Comparison of ENCODE assay signal across 26 cellular contexts in genomic region chr5:13830536-13830935, GRCh38.
"Had no signal": no experiment of that assay in that cellular context is flagged by ENCODE, and none has a peak within 500 bp of the region (broad histone marks: within the 10 kb centered on the region; RNA-seq: fewer than 3 reads in every experiment).

No MANE protein-coding gene starts in this region.

- FAIRE-seq: small intestine had no signal

- H3K36me3 Mint-ChIP-seq: activated naive CD8-positive, alpha-beta T cell treated with anti-CD3 and anti-CD28 coated beads, Interleukin-2, amount 10 ng/mL, durations not matched to agents 7 days and 5 days; naive B cell; stimulated activated effector memory CD8-positive, alpha-beta T cell treated with anti-CD3 and anti-CD28 coated beads, Interleukin-12 subunit alpha, Interleukin-12 subunit beta, amount 100 ng/mL, for 72 hours had no signal

- H3K4me3 Mint-ChIP-seq: activated CD4-positive, alpha-beta memory T cell treated with anti-CD3 and anti-CD28 coated beads, Interleukin-2, amount 10 ng/mL, durations not matched to agents 7 days and 5 days; activated CD4-positive, alpha-beta T cell treated with anti-CD3 and anti-CD28 coated beads, Interleukin-2, amount 10 ng/mL, durations not matched to agents 24 days and 14 days; activated naive CD4-positive, alpha-beta T cell treated with anti-CD3 and anti-CD28 coated beads for 36 hours; activated naive CD8-positive, alpha-beta T cell treated with anti-CD3 and anti-CD28 coated beads, Interleukin-2, amount 10 ng/mL, durations not matched to agents 7 days and 5 days; activated T-cell treated with anti-CD3 and anti-CD28 coated beads, Interleukin-2, amount 50 U/mL, for 72 hours; endodermal cell; naive B cell; neural crest cell; stimulated activated effector memory CD8-positive, alpha-beta T cell treated with anti-CD3 and anti-CD28 coated beads, Interleukin-12 subunit alpha, Interleukin-12 subunit beta, amount 100 ng/mL, for 72 hours had no signal

- DNase-seq: activated CD4-positive, alpha-beta memory T cell treated with anti-CD3 and anti-CD28 coated beads, Interleukin-2, amount 10 ng/mL, durations not matched to agents 7 days and 5 days; activated CD4-positive, alpha-beta T cell treated with anti-CD3 and anti-CD28 coated beads, Interleukin-2, amount 10 ng/mL, durations not matched to agents 24 days and 14 days; activated effector memory CD4-positive, alpha-beta T cell treated with Interleukin-2 at 50 U/mL for 16 hours; activated naive CD4-positive, alpha-beta T cell treated with anti-CD3 and anti-CD28 coated beads for 36 hours; activated naive CD8-positive, alpha-beta T cell treated with anti-CD3 and anti-CD28 coated beads, Interleukin-2, amount 10 ng/mL, durations not matched to agents 7 days and 5 days; activated T-cell treated with anti-CD3 and anti-CD28 coated beads, Interleukin-2, amount 50 U/mL, for 72 hours; amniotic stem cell; cortex of kidney; endodermal cell; foreskin fibroblast; left colon; mesenchymal stem cell; naive B cell; occipital lobe; posterior cingulate gyrus; right lobe of liver; small intestine; stimulated activated CD4-positive, alpha-beta T cell treated with anti-CD3 and anti-CD28 coated beads, Interleukin-2, amount 100 ng/mL, for 24 hours; stomach; transverse colon; uterus had no signal

- H3K27ac Mint-ChIP-seq: activated CD4-positive, alpha-beta memory T cell treated with anti-CD3 and anti-CD28 coated beads, Interleukin-2, amount 10 ng/mL, durations not matched to agents 7 days and 5 days; activated CD4-positive, alpha-beta T cell treated with anti-CD3 and anti-CD28 coated beads, Interleukin-2, amount 10 ng/mL, durations not matched to agents 24 days and 14 days; activated naive CD4-positive, alpha-beta T cell treated with anti-CD3 and anti-CD28 coated beads for 36 hours; activated naive CD8-positive, alpha-beta T cell treated with anti-CD3 and anti-CD28 coated beads, Interleukin-2, amount 10 ng/mL, durations not matched to agents 7 days and 5 days; activated T-cell treated with anti-CD3 and anti-CD28 coated beads, Interleukin-2, amount 50 U/mL, for 72 hours; endodermal cell; naive B cell; stimulated activated effector memory CD8-positive, alpha-beta T cell treated with anti-CD3 and anti-CD28 coated beads, Interleukin-12 subunit alpha, Interleukin-12 subunit beta, amount 100 ng/mL, for 72 hours had no signal

- H3K27ac ChIP-seq: cardiac muscle cell, right lobe of liver, stomach, suprapubic skin, transverse colon, uterus had no signal

- ATAC-seq: activated CD4-positive, CD25-positive, alpha-beta regulatory T cell treated with anti-CD3 and anti-CD28 coated beads, Interleukin-2, amount 50 U/mL, for 24 hours; activated T-cell treated with anti-CD3 and anti-CD28 coated beads, Interleukin-2, amount 50 U/mL, for 72 hours; left colon; right lobe of liver; stimulated activated effector memory CD8-positive, alpha-beta T cell treated with anti-CD3 and anti-CD28 coated beads, Interleukin-12 subunit alpha, Interleukin-12 subunit beta, amount 100 ng/mL, for 72 hours had no signal

- H3K4me1 Mint-ChIP-seq: activated CD4-positive, alpha-beta memory T cell treated with anti-CD3 and anti-CD28 coated beads, Interleukin-2, amount 10 ng/mL, durations not matched to agents 7 days and 5 days; activated CD4-positive, alpha-beta T cell treated with anti-CD3 and anti-CD28 coated beads, Interleukin-2, amount 10 ng/mL, durations not matched to agents 24 days and 14 days; activated naive CD8-positive, alpha-beta T cell treated with anti-CD3 and anti-CD28 coated beads, Interleukin-2, amount 10 ng/mL, durations not matched to agents 7 days and 5 days; naive B cell; neural crest cell; stimulated activated effector memory CD8-positive, alpha-beta T cell treated with anti-CD3 and anti-CD28 coated beads, Interleukin-12 subunit alpha, Interleukin-12 subunit beta, amount 100 ng/mL, for 72 hours had no signal

- H3K27me3 Mint-ChIP-seq: activated CD4-positive, alpha-beta memory T cell treated with anti-CD3 and anti-CD28 coated beads, Interleukin-2, amount 10 ng/mL, durations not matched to agents 7 days and 5 days; activated CD4-positive, alpha-beta T cell treated with anti-CD3 and anti-CD28 coated beads, Interleukin-2, amount 10 ng/mL, durations not matched to agents 24 days and 14 days; activated naive CD8-positive, alpha-beta T cell treated with anti-CD3 and anti-CD28 coated beads, Interleukin-2, amount 10 ng/mL, durations not matched to agents 7 days and 5 days; naive B cell had no signal
